Comparison of ENCODE assay signal across 1 cellular context in the genomic region with DNA sequence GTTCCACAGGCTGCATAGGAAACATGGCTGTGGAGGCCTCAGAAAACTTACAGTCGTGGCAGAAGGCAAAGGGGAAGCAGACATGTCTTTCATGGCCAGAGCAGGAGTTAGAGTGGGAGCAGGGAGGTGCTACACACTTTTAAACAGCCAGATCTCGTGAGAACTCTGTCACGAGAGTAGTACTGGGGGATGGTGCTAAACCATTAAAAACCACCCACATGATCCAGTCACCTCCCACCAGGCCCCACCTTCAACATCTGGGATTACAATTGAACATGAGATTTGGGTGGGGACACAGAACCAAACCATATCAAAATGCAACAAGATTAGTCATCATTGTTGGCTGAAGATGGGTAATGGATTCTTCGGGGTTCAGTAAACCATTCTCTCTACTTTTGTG.
TF ChIP-seq lines count a peak whose summit lies in the region.

No MANE protein-coding gene starts in this region.

TF ChIP-seq in HEK293, 187 proteins besides CTCF, POLR2A, EP300 and RAD21 (continued from another document):
- TF ChIP-seq, protein P1, sequence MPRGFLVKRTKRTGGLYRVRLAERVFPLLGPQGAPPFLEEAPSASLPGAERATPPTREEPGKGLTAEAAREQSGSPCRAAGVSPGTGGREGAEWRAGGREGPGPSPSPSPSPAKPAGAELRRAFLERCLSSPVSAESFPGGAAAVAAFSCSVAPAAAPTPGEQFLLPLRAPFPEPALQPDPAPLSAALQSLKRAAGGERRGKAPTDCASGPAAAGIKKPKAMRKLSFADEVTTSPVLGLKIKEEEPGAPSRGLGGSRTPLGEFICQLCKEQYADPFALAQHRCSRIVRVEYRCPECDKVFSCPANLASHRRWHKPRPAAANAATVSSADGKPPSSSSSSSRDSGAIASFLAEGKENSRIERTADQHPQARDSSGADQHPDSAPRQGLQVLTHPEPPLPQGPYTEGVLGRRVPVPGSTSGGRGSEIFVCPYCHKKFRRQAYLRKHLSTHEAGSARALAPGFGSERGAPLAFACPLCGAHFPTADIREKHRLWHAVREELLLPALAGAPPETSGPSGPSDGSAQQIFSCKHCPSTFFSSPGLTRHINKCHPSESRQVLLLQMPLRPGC (tag by site-specific recombination; IDR thresholded peaks at IDR 0.05) = no peak
- TF ChIP-seq PRDM10 (tag by site-specific recombination; IDR thresholded peaks at IDR 0.05) = no peak
- TF ChIP-seq EGR2 (tag by site-specific recombination; IDR thresholded peaks at IDR 0.05; ENCODE audit: low read depth) = peak; percentile 57; the same call in 1 of the 2 replicates
- no peak for TF ChIP-seq ZNF600 (tag by site-specific recombination; IDR thresholded peaks at IDR 0.05)
- no peak for TF ChIP-seq ZNF311 (tag by site-specific recombination; IDR thresholded peaks at IDR 0.05; ENCODE audit: borderline replicate concordance)
- TF ChIP-seq, protein P2, sequence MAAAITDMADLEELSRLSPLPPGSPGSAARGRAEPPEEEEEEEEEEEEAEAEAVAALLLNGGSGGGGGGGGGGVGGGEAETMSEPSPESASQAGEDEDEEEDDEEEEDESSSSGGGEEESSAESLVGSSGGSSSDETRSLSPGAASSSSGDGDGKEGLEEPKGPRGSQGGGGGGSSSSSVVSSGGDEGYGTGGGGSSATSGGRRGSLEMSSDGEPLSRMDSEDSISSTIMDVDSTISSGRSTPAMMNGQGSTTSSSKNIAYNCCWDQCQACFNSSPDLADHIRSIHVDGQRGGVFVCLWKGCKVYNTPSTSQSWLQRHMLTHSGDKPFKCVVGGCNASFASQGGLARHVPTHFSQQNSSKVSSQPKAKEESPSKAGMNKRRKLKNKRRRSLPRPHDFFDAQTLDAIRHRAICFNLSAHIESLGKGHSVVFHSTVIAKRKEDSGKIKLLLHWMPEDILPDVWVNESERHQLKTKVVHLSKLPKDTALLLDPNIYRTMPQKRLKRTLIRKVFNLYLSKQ (tag by site-specific recombination; IDR thresholded peaks at IDR 0.05; ENCODE audit: borderline replicate concordance) = no peak
- TF ChIP-seq ZNF10 (tag by site-specific recombination; IDR thresholded peaks at IDR 0.05) = no peak
- TF ChIP-seq ZNF174 (tag by site-specific recombination; IDR thresholded peaks at IDR 0.05) = no peak
- no peak for TF ChIP-seq ZNF555 (tag by site-specific recombination; conservative IDR thresholded peaks at IDR 0.05)
- TF ChIP-seq RBAK (tag by site-specific recombination; IDR thresholded peaks at IDR 0.05) = no peak
- TF ChIP-seq ZNF426 (tag by site-specific recombination; IDR thresholded peaks at IDR 0.05) = no peak
- no peak for TF ChIP-seq PATZ1 (tag by site-specific recombination; IDR thresholded peaks at IDR 0.05)
- TF ChIP-seq, protein P3, sequence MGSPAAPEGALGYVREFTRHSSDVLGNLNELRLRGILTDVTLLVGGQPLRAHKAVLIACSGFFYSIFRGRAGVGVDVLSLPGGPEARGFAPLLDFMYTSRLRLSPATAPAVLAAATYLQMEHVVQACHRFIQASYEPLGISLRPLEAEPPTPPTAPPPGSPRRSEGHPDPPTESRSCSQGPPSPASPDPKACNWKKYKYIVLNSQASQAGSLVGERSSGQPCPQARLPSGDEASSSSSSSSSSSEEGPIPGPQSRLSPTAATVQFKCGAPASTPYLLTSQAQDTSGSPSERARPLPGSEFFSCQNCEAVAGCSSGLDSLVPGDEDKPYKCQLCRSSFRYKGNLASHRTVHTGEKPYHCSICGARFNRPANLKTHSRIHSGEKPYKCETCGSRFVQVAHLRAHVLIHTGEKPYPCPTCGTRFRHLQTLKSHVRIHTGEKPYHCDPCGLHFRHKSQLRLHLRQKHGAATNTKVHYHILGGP (tag by site-specific recombination; IDR thresholded peaks at IDR 0.05) = no peak
- TF ChIP-seq ZBTB20 (tag by site-specific recombination; IDR thresholded peaks at IDR 0.05) = no peak
- no peak for TF ChIP-seq ZNF37A (tag by site-specific recombination; IDR thresholded peaks at IDR 0.05)
- TF ChIP-seq ZNF341 (tag by site-specific recombination; IDR thresholded peaks at IDR 0.05; ENCODE audit: low read depth) = peak; percentile 66
- no peak for TF ChIP-seq ZNF585B (tag by site-specific recombination; IDR thresholded peaks at IDR 0.05)
- TF ChIP-seq SCRT2 (tag by site-specific recombination; IDR thresholded peaks at IDR 0.05) = no peak
- TF ChIP-seq, protein P4, sequence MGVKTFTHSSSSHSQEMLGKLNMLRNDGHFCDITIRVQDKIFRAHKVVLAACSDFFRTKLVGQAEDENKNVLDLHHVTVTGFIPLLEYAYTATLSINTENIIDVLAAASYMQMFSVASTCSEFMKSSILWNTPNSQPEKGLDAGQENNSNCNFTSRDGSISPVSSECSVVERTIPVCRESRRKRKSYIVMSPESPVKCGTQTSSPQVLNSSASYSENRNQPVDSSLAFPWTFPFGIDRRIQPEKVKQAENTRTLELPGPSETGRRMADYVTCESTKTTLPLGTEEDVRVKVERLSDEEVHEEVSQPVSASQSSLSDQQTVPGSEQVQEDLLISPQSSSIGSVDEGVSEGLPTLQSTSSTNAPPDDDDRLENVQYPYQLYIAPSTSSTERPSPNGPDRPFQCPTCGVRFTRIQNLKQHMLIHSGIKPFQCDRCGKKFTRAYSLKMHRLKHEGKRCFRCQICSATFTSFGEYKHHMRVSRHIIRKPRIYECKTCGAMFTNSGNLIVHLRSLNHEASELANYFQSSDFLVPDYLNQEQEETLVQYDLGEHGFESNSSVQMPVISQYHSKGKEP (tag by site-specific recombination; IDR thresholded peaks at IDR 0.05) = no peak
- no peak for TF ChIP-seq KLF9 (tag by site-specific recombination; IDR thresholded peaks at IDR 0.05; ENCODE audit: low read depth)
- no peak for TF ChIP-seq ZNF423 (tag by site-specific recombination; IDR thresholded peaks at IDR 0.05)
- TF ChIP-seq, protein P5, sequence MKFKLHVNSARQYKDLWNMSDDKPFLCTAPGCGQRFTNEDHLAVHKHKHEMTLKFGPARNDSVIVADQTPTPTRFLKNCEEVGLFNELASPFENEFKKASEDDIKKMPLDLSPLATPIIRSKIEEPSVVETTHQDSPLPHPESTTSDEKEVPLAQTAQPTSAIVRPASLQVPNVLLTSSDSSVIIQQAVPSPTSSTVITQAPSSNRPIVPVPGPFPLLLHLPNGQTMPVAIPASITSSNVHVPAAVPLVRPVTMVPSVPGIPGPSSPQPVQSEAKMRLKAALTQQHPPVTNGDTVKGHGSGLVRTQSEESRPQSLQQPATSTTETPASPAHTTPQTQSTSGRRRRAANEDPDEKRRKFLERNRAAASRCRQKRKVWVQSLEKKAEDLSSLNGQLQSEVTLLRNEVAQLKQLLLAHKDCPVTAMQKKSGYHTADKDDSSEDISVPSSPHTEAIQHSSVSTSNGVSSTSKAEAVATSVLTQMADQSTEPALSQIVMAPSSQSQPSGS (tag by site-specific recombination; IDR thresholded peaks at IDR 0.05; ENCODE audit: low read depth) = no peak
- TF ChIP-seq SALL2 (tag by site-specific recombination; IDR thresholded peaks at IDR 0.05; ENCODE audit: borderline replicate concordance) = no peak
- TF ChIP-seq, protein P6, sequence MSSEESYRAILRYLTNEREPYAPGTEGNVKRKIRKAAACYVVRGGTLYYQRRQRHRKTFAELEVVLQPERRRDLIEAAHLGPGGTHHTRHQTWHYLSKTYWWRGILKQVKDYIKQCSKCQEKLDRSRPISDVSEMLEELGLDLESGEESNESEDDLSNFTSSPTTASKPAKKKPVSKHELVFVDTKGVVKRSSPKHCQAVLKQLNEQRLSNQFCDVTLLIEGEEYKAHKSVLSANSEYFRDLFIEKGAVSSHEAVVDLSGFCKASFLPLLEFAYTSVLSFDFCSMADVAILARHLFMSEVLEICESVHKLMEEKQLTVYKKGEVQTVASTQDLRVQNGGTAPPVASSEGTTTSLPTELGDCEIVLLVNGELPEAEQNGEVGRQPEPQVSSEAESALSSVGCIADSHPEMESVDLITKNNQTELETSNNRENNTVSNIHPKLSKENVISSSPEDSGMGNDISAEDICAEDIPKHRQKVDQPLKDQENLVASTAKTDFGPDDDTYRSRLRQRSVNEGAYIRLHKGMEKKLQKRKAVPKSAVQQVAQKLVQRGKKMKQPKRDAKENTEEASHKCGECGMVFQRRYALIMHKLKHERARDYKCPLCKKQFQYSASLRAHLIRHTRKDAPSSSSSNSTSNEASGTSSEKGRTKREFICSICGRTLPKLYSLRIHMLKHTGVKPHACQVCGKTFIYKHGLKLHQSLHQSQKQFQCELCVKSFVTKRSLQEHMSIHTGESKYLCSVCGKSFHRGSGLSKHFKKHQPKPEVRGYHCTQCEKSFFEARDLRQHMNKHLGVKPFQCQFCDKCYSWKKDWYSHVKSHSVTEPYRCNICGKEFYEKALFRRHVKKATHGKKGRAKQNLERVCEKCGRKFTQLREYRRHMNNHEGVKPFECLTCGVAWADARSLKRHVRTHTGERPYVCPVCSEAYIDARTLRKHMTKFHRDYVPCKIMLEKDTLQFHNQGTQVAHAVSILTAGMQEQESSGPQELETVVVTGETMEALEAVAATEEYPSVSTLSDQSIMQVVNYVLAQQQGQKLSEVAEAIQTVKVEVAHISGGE (tag by site-specific recombination; conservative IDR thresholded peaks at IDR 0.05; ENCODE audit: low read depth) = no peak
- no peak for TF ChIP-seq ZNF335 (tag by site-specific recombination; conservative IDR thresholded peaks at IDR 0.05)
- 0 out of 2 replicates have a peak, but pooled peaks have one; percentile 19 for TF ChIP-seq ZSCAN5A (tag by site-specific recombination; IDR thresholded peaks at IDR 0.05)
- TF ChIP-seq ZNF658 (tag by site-specific recombination; IDR thresholded peaks at IDR 0.05) = no peak
